In the genomic region with DNA sequence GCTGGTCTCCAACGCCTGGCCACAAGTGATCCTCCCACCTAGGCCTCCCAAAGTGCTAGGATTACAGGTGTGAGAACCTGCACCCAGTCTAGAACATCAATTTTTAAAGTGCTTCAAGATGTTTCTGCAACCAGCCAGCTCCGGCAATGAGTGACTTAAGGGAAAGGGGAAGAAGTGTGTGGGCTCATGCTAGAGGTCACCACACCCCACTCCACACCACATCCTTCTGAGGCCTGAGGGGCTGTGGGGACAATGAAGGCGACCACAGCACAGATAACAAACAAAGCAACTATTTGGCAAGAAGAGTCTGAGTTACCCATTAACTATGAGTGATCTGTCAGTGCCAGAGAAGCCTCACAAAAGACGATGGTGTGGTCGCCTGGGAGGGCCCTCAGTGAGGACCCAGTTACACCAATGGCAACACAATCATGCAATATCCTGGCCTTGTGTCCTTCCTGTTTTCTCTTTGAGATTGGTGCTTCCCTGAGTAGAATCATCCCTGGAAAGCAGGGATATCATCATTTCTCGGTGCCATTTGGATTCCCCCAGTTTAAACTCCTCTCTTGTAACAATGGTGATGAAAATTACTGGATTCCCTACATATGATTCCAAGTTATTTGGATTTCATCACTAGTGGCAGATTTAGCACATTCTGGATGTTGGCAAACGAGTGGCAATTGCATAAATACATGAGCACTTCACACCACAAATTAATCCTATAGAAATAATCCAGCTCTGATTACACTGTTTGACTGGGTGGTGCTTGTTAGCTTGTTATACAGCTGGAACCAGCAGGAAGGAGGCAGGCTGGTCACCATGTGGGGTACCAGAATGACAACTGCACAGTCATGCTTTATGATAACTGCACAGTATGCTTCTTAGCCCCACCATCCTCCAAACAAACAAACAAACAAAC, we compare ENCODE assay signal across 9 cellular contexts. TPM values are rescaled to one million over a fixed set of nuclear protein-coding genes. Genes with fewer than 3 reads are reported as not detected.
DNase-seq lines count a peak whose midpoint lies in the region; ATAC-seq, FAIRE-seq and TF ChIP-seq lines count a peak whose summit lies in the region.
"Had no signal": no experiment of that assay in that cellular context is flagged by ENCODE, and none has a peak within 500 bp of the region (broad histone marks: within the 10 kb centered on the region; RNA-seq: fewer than 3 reads in every experiment).

No MANE protein-coding gene starts in this region.

- no peak for FAIRE-seq in frontal cortex (lab: Jason Lieb, UNC)
- FAIRE-seq: G401.6 had no signal

- H3K4me3 ChIP-seq in liver (ENCODE audit: low read depth in 1 of 3, low read length in 3 of 3) (no peak overlapping the region), breast epithelium (no peak overlapping the region)

- DNase-seq in NOMO-1 (lab: John Stamatoyannopoulos, UW; ENCODE audit: unreplicated experiment in 2 of 2) (peak; percentile 92 to 95), frontal cortex (ENCODE audit: low spot score in 2 of 2) (no peak), breast epithelium (ENCODE audit: low spot score in 2 of 2) (no peak)
- DNase-seq in naive thymus-derived CD8-positive, alpha-beta T cell, result no peak

- H3K27ac ChIP-seq in liver (ENCODE audit: low read depth in 1 of 2, low read length in 2 of 2), result peak overlapping the region; percentile 37 to 72
- no peak overlapping the region for H3K27ac ChIP-seq in breast epithelium

- WGBS in liver, result 26% methylated on average over 7 of the region's 7 CpGs

- ATAC-seq in GM18517 (IDR thresholded peaks at IDR 0.05; ENCODE audit: unreplicated experiment) (peak; percentile 66), HG02642 (IDR thresholded peaks at IDR 0.05; ENCODE audit: poor library complexity, unreplicated experiment) (peak; percentile 78), GM21360 (IDR thresholded peaks at IDR 0.05; ENCODE audit: unreplicated experiment) (no peak)
- no peak for ATAC-seq in naive thymus-derived CD8-positive, alpha-beta T cell

- peaks cover 0 to 19% (median 5%) of the 10 kb centered on the region in 4 donors for H3K4me1 Mint-ChIP-seq in naive thymus-derived CD8-positive, alpha-beta T cell

- peak in 1 of 2 donors; percentile 17 for TF ChIP-seq RAD21 in liver (IDR thresholded peaks at IDR 0.05)

- no peaks in the 10 kb centered on the region for H3K9me3 Mint-ChIP-seq in naive thymus-derived CD8-positive, alpha-beta T cell

- H3K4me3 Mint-ChIP-seq in naive thymus-derived CD8-positive, alpha-beta T cell, result no peak overlapping the region

- H3K9me3 ChIP-seq in liver (ENCODE audit: control insufficient read depth in 4 of 4, low read length in 3 of 4) (no peaks in the 10 kb centered on the region), breast epithelium (no peaks in the 10 kb centered on the region)

- TF ChIP-seq CTCF in liver (IDR thresholded peaks at IDR 0.05; ENCODE audit: low read depth, low read length, missing input control) (no peak), breast epithelium (IDR thresholded peaks at IDR 0.05) (no peak)

- POLR2A ChIA-PET in naive thymus-derived CD8-positive, alpha-beta T cell (lab: Charles Lee), result interaction anchor here (1.1 kb wide), 1 partner anchor 17 kb away, joined by 3 read pairs; no protein-coding TSS in a partner anchor

- no peak overlapping the region for H3K27ac Mint-ChIP-seq in naive thymus-derived CD8-positive, alpha-beta T cell

- intact Hi-C loops in breast epithelium (cut with DNase I; ENCODE audit: low total_unique reads), result no loop called here

- no peak overlapping the region for H3K9ac ChIP-seq in liver (ENCODE audit: low read depth in 1 of 2, low read length in 2 of 2)

- peaks cover 0 to 2% (median 0%) of the 10 kb centered on the region in 5 donors for H3K27me3 Mint-ChIP-seq in naive thymus-derived CD8-positive, alpha-beta T cell

- H3K4me1 ChIP-seq in liver (ENCODE audit: control insufficient read depth in 4 of 4, insufficient read depth in 4 of 4, low read length in 3 of 4), result peaks cover 15 to 63% (median 41%) of the 10 kb centered on the region in 4 donors
- no peaks in the 10 kb centered on the region for H3K4me1 ChIP-seq in breast epithelium

- no peaks in the 10 kb centered on the region for H3K27me3 ChIP-seq in liver (ENCODE audit: control insufficient read depth in 4 of 4, insufficient read depth in 4 of 4, low read length in 3 of 4)
- H3K27me3 ChIP-seq in breast epithelium, result no peaks in the 10 kb centered on the region

- no peaks in the 10 kb centered on the region for H3K36me3 ChIP-seq in liver (ENCODE audit: control insufficient read depth in 4 of 4, insufficient read depth in 3 of 4, low read depth in 1 of 4, low read length in 3 of 4)
- no peaks in the 10 kb centered on the region for H3K36me3 ChIP-seq in breast epithelium

- no peak for TF ChIP-seq POLR2A in breast epithelium (IDR thresholded peaks at IDR 0.05)

- H3K36me3 Mint-ChIP-seq in naive thymus-derived CD8-positive, alpha-beta T cell, result no peaks in the 10 kb centered on the region

TF ChIP-seq in liver, 16 proteins besides CTCF, POLR2A, EP300 and RAD21:
- TF ChIP-seq JUND (IDR thresholded peaks at IDR 0.05) (peak in 1 of 2 donors; percentile 50), FOXA2 (IDR thresholded peaks at IDR 0.05) (no peak), YY1 (IDR thresholded peaks at IDR 0.05) (peak; percentile 53), NR2F2 (IDR thresholded peaks at IDR 0.05) (no peak), TAF1 (conservative IDR thresholded peaks at IDR 0.05) (no peak), RXRA (IDR thresholded peaks at IDR 0.05) (peak; percentile 14 to 63), ATF3 (IDR thresholded peaks at IDR 0.05) (no peak), SP1 (IDR thresholded peaks at IDR 0.05) (peak; percentile 29), REST (IDR thresholded peaks at IDR 0.05) (no peak), HNF4G (IDR thresholded peaks at IDR 0.05) (no peak), EGR1 (IDR thresholded peaks at IDR 0.05; ENCODE audit: low read depth in 2 of 2) (no peak), MAX (IDR thresholded peaks at IDR 0.05) (no peak), GABPA (IDR thresholded peaks at IDR 0.05 in 1 of 2, conservative IDR thresholded peaks at IDR 0.05 in 1 of 2) (peak in 1 of 2 donors; percentile 45), FOXA1 (IDR thresholded peaks at IDR 0.05) (no peak), HNF4A (conservative IDR thresholded peaks at IDR 0.05) (peak; percentile 6 to 57)
- TF ChIP-seq, protein P1, sequence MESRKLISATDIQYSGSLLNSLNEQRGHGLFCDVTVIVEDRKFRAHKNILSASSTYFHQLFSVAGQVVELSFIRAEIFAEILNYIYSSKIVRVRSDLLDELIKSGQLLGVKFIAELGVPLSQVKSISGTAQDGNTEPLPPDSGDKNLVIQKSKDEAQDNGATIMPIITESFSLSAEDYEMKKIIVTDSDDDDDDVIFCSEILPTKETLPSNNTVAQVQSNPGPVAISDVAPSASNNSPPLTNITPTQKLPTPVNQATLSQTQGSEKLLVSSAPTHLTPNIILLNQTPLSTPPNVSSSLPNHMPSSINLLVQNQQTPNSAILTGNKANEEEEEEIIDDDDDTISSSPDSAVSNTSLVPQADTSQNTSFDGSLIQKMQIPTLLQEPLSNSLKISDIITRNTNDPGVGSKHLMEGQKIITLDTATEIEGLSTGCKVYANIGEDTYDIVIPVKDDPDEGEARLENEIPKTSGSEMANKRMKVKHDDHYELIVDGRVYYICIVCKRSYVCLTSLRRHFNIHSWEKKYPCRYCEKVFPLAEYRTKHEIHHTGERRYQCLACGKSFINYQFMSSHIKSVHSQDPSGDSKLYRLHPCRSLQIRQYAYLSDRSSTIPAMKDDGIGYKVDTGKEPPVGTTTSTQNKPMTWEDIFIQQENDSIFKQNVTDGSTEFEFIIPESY (IDR thresholded peaks at IDR 0.05), result no peak
TF ChIP-seq in liver: peak in this region for 6.

RNA-seq across cellular contexts. Expression of gene ABTB2, which starts 18.4 kb away (rescaled TPM):
- total RNA-seq in liver, result 1 to 10 TPM; 5.1 to 8.9 TPM
- polyA plus RNA-seq in liver, result 1 to 10 TPM; 2.4 to 7.1 TPM
- total RNA-seq in naive thymus-derived CD8-positive, alpha-beta T cell, result under 1 TPM; 0.69 to 0.81 TPM
- under 1 TPM in 1 of 3 donors, not detected in 2; 0.05 TPM for polyA plus RNA-seq in naive thymus-derived CD8-positive, alpha-beta T cell
- total RNA-seq in frontal cortex, result 2.4 TPM
- total RNA-seq in breast epithelium, result 1 to 10 TPM; 1.3 to 5.6 (median 1.9) TPM

Comparison
In these comparisons a context has a peak if more than half of its experiments do, and no peak if none do; other contexts are left out.
1. ATAC-seq: peak in GM18517 (single experiment) and HG02642 (single experiment); none in naive thymus-derived CD8-positive, alpha-beta T cell (0 of 2) and GM21360 (single experiment).
2. DNase-seq: peak in NOMO-1 (2 of 2); none in naive thymus-derived CD8-positive, alpha-beta T cell (0 of 10), frontal cortex (0 of 2) and breast epithelium (0 of 2).
3. H3K27ac ChIP-seq: peak in liver (2 of 2); none in breast epithelium (0 of 2).